Comparison of ENCODE assay signal across 26 cellular contexts in genomic region chr1:175219774-175220173, GRCh38. TPM values are rescaled to one million over a fixed set of nuclear protein-coding genes. Genes with fewer than 3 reads are reported as not detected.
DNase-seq lines count a peak whose midpoint lies in the region; ATAC-seq and TF ChIP-seq lines count a peak whose summit lies in the region.
"Had no signal": no experiment of that assay in that cellular context is flagged by ENCODE, and none has a peak within 500 bp of the region (broad histone marks: within the 10 kb centered on the region; RNA-seq: fewer than 3 reads in every experiment).

No MANE protein-coding gene starts in this region.

- no peaks in the 10 kb centered on the region for H3K36me3 ChIP-seq in heart right ventricle
- no peaks in the 10 kb centered on the region for H3K36me3 ChIP-seq in right atrium auricular region
- no peaks in the 10 kb centered on the region for H3K36me3 ChIP-seq in upper lobe of left lung
- H3K36me3 ChIP-seq in body of pancreas (replicated peaks in 1 of 2; ENCODE audit: insufficient read depth in 1 of 2, low read depth in 2 of 2) = no peaks in the 10 kb centered on the region
- H3K36me3 ChIP-seq: esophagus muscularis mucosa, ovary, thoracic aorta had no signal

- H3K36me3 Mint-ChIP-seq in T-helper 17 cell (ENCODE audit: low read depth) = no peaks in the 10 kb centered on the region
- H3K36me3 Mint-ChIP-seq: activated CD4-positive, alpha-beta memory T cell treated with anti-CD3 and anti-CD28 coated beads for 36 hours; CD4-positive, CD25-positive, alpha-beta regulatory T cell had no signal

- peak overlapping the region; percentile 68 for H3K27ac Mint-ChIP-seq in T-helper 17 cell
- H3K27ac Mint-ChIP-seq: activated CD4-positive, alpha-beta memory T cell treated with anti-CD3 and anti-CD28 coated beads for 36 hours; activated naive CD4-positive, alpha-beta T cell treated with anti-CD3 and anti-CD28 coated beads for 36 hours; HFFc6; stimulated activated naive CD8-positive, alpha-beta T cell treated with anti-CD3 and anti-CD28 coated beads, Interleukin-15, Interleukin-2, amounts not matched to agents 100 ng/mL and 50 ng/mL, for 24 hours had no signal

- H3K4me3 Mint-ChIP-seq in T-helper 17 cell = no peak overlapping the region
- H3K4me3 Mint-ChIP-seq: activated CD4-positive, alpha-beta memory T cell treated with anti-CD3 and anti-CD28 coated beads for 36 hours; activated naive CD4-positive, alpha-beta T cell treated with anti-CD3 and anti-CD28 coated beads for 36 hours; CD4-positive, CD25-positive, alpha-beta regulatory T cell; HFFc6; stimulated activated naive CD8-positive, alpha-beta T cell treated with anti-CD3 and anti-CD28 coated beads, Interleukin-15, Interleukin-2, amounts not matched to agents 100 ng/mL and 50 ng/mL, for 24 hours had no signal

- intact Hi-C loops in heart right ventricle (cut with DNase I) = loop anchor here in 8 of 10 donors (2.0 to 10.0 kb wide), 8 partner anchors 55 to 195 kb away; partner anchors contain the start of gene MRPS14 (in 1 of the 8)
- intact Hi-C loops in left ventricle myocardium superior (cut with micrococcal nuclease) = no loop called here
- intact Hi-C loops in body of pancreas (cut with DNase I) = no loop called here

- peak in 1 of 4 donors; percentile 49 for TF ChIP-seq EP300 in upper lobe of left lung (IDR thresholded peaks at IDR 0.05)

- H3K4me3 ChIP-seq in heart right ventricle (no peak overlapping the region), right atrium auricular region (no peak overlapping the region), upper lobe of left lung (no peak overlapping the region), body of pancreas (no peak overlapping the region)
- H3K4me3 ChIP-seq: esophagus muscularis mucosa, ovary, thoracic aorta had no signal

- 63 to 80% methylated on average over 2 of the region's 2 CpGs for WGBS in heart right ventricle, 2 donors
- 56 to 78% methylated on average over 2 of the region's 2 CpGs for WGBS in upper lobe of left lung, 2 donors
- WGBS in body of pancreas, 2 donors = 84 to 92% methylated on average over 2 of the region's 2 CpGs

- H3K27me3 Mint-ChIP-seq in T-helper 17 cell = no peaks in the 10 kb centered on the region
- H3K27me3 Mint-ChIP-seq: activated CD4-positive, alpha-beta memory T cell treated with anti-CD3 and anti-CD28 coated beads for 36 hours; stimulated activated naive CD8-positive, alpha-beta T cell treated with anti-CD3 and anti-CD28 coated beads, Interleukin-15, Interleukin-2, amounts not matched to agents 100 ng/mL and 50 ng/mL, for 24 hours had no signal

- no peak for TF ChIP-seq POLR2A in upper lobe of left lung (IDR thresholded peaks at IDR 0.05)
- no peak for TF ChIP-seq POLR2A in body of pancreas (IDR thresholded peaks at IDR 0.05)

- TF ChIP-seq CTCF in heart right ventricle (IDR thresholded peaks at IDR 0.05) = no peak
- no peak for TF ChIP-seq CTCF in right atrium auricular region (IDR thresholded peaks at IDR 0.05)
- TF ChIP-seq CTCF in upper lobe of left lung (IDR thresholded peaks at IDR 0.05) = no peak
- no peak for TF ChIP-seq CTCF in body of pancreas (IDR thresholded peaks at IDR 0.05)

- H3K4me1 ChIP-seq in heart right ventricle = peaks cover 17 to 48% (median 39%) of the 10 kb centered on the region in 9 donors
- peaks cover 0 to 29% of the 10 kb centered on the region in 2 donors for H3K4me1 ChIP-seq in right atrium auricular region
- peaks cover 24 to 29% (median 26%) of the 10 kb centered on the region in 4 donors for H3K4me1 ChIP-seq in upper lobe of left lung
- no peaks in the 10 kb centered on the region for H3K4me1 ChIP-seq in body of pancreas

- H3K9me3 ChIP-seq in heart right ventricle (no peaks in the 10 kb centered on the region), right atrium auricular region (no peaks in the 10 kb centered on the region), T-helper 17 cell (ENCODE audit: control insufficient read depth, low read length, poor library complexity, severe bottlenecking) (no peaks in the 10 kb centered on the region), upper lobe of left lung (no peaks in the 10 kb centered on the region), body of pancreas (no peaks in the 10 kb centered on the region)
- H3K9me3 ChIP-seq: esophagus muscularis mucosa, ovary, SK-N-SH, thoracic aorta had no signal

- H3K4me1 Mint-ChIP-seq in T-helper 17 cell = peaks cover 15% of the 10 kb centered on the region

- H3K27ac ChIP-seq in heart right ventricle (peak overlapping the region in 4 of 10 donors; percentile 18 to 71 (median 36)), right atrium auricular region (no peak overlapping the region), upper lobe of left lung (peak overlapping the region in 3 of 4 donors; percentile 24 to 80 (median 68)), body of pancreas (no peak overlapping the region)
- H3K27ac ChIP-seq: esophagus muscularis mucosa, foreskin keratinocyte, ovary, RWPE1 had no signal

- DNase-seq in heart right ventricle (peak in 1 of 2 donors; percentile 16), right atrium auricular region (ENCODE audit: low spot score) (no peak), T-helper 17 cell (no peak), left ventricle myocardium superior (no peak), upper lobe of left lung (no peak), DMS 273 (lab: John Stamatoyannopoulos, UW; ENCODE audit: unreplicated experiment) (no peak), body of pancreas (no peak)
- DNase-seq: activated CD4-positive, alpha-beta memory T cell treated with anti-CD3 and anti-CD28 coated beads for 36 hours; activated CD4-positive, CD25-positive, alpha-beta regulatory T cell treated with anti-CD3 and anti-CD28 coated beads, Interleukin-2, amount 50 U/mL, for 72 hours; activated naive CD4-positive, alpha-beta T cell treated with anti-CD3 and anti-CD28 coated beads for 36 hours; CD4-positive, CD25-positive, alpha-beta regulatory T cell; GOT3; HFFc6; kidney glomerular epithelial cell; NCI-H146; NCI-H2107; ovary; SK-N-SH; stimulated activated CD4-positive, alpha-beta T cell treated with anti-CD3 and anti-CD28 coated beads, Interleukin-1b, Interleukin-23, amount 100 ng/mL, for 48 hours had no signal

- ATAC-seq in heart right ventricle (peak; percentile 26 to 82 (median 70)), T-helper 17 cell (no peak), left ventricle myocardium superior (peak; percentile 52), upper lobe of left lung (ENCODE audit: low FRiP score in 2 of 2) (no peak), HG03432 (IDR thresholded peaks at IDR 0.05; ENCODE audit: unreplicated experiment) (no peak), body of pancreas (no peak)

- no peaks in the 10 kb centered on the region for H3K27me3 ChIP-seq in heart right ventricle
- no peaks in the 10 kb centered on the region for H3K27me3 ChIP-seq in right atrium auricular region
- no peaks in the 10 kb centered on the region for H3K27me3 ChIP-seq in upper lobe of left lung
- no peaks in the 10 kb centered on the region for H3K27me3 ChIP-seq in body of pancreas
- H3K27me3 ChIP-seq: esophagus muscularis mucosa, foreskin keratinocyte, ovary had no signal

RNA-seq across cellular contexts. Expression of gene KIAA0040, which starts 27.2 kb away (rescaled TPM):
- 10 to 100 TPM in 6 of 10 donors, 1 to 10 TPM in 4; 6.3 to 37.2 (median 11.1) TPM for total RNA-seq in heart right ventricle
- polyA plus RNA-seq in heart right ventricle = 10 to 100 TPM in 1 of 2 donors, 1 to 10 TPM in 1; 8.7 to 13.1 TPM
- total RNA-seq in right atrium auricular region = 10 to 100 TPM; 11.9 to 37.3 TPM
- 10 to 100 TPM; 29.0 to 31.5 TPM for total RNA-seq in T-helper 17 cell
- total RNA-seq in left ventricle myocardium superior = 16.9 TPM
- total RNA-seq in upper lobe of left lung = 10 to 100 TPM; 23.0 to 58.7 (median 36.1) TPM
- total RNA-seq in body of pancreas = 10 to 100 TPM; 10.1 to 29.7 TPM
- total RNA-seq: HFFc6 had no signal
- polyA plus RNA-seq: neural cell had no signal

Comparison
In these comparisons a context has a peak if more than half of its experiments do, and no peak if none do; other contexts are left out.
1. intact Hi-C loops: an anchor here in heart right ventricle (2.0 to 10.0 kb wide); none called in left ventricle myocardium superior and body of pancreas.
2. ATAC-seq: peak in heart right ventricle (8 of 8) and left ventricle myocardium superior (single experiment); none in T-helper 17 cell (single experiment), upper lobe of left lung (0 of 2), HG03432 (single experiment) and body of pancreas (single experiment).
3. H3K27ac ChIP-seq: peak in upper lobe of left lung (3 of 4); none in right atrium auricular region (0 of 2) and body of pancreas (0 of 4).